Comparison of ENCODE assay signal across 8 cellular contexts in the genomic region with DNA sequence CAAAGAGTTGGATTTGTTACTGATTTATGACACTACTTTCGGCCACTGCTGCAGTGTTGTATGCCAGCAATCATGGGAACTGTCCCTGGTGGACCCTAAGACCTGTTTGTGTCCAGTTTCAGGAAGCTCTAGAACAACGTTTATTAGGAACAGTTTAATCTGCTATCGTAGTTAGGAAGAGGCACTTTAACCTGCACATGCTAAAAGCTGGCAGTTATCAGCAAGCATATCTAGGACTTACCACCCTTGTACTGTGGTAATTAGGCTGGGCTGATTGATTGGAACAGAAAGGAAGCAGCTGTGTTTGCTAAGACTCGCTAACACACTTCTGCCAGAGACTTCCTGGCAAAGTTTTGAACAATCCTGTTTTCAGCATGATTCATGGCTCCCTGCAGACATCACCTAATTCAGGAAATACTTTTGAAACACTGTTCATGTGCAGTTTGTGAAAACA. TPM values are rescaled to one million over a fixed set of nuclear protein-coding genes. Genes with fewer than 3 reads are reported as not detected.
DNase-seq lines count a peak whose midpoint lies in the region; TF ChIP-seq lines count a peak whose summit lies in the region.
"Not testable (repeated sequence)": the region's sequence is repeated elsewhere in the genome, so short reads cannot be mapped to it uniquely, and the experiment has no call there.

No MANE protein-coding gene starts in this region.

- not testable (repeated sequence) for H3K4me3 ChIP-seq in Jurkat, Clone E6-1 (ENCODE audit: low read length); mammary epithelial cell (replicated peaks in 1 of 3; ENCODE audit: insufficient read depth in 1 of 3, low read depth in 2 of 3, low read length in 3 of 3); mesodermal cell (ENCODE audit: extremely low read depth, insufficient read depth, low read length, poor library complexity, severe bottlenecking)

- in situ Hi-C loops in mammary epithelial cell (cut with MboI; ENCODE audit: low sequenced_read_pairs in 2 of 2), result not testable (repeated sequence)

- not testable (repeated sequence) for H3K9ac ChIP-seq in mammary epithelial cell (ENCODE audit: insufficient read depth, low read length)

- TSS peak; percentile 11 for BruUV-seq in mammary epithelial cell (replicated peaks; lab: Mats Ljungman, UMichigan)

- dilution Hi-C loops in mammary epithelial cell (cut with HindIII; ENCODE audit: low sequenced_read_pairs), result not testable (repeated sequence)

- not testable (repeated sequence) for H3K36me3 ChIP-seq in mammary epithelial cell (ENCODE audit: insufficient read depth, low read length)
- peaks cover 47% of the 10 kb centered on the region for H3K36me3 ChIP-seq in mesodermal cell (ENCODE audit: control insufficient read depth, insufficient read depth, low read length)

- CTCF ChIA-PET in mammary epithelial cell (lab: Charles Lee; ENCODE audit: low non-redundant PET), result not testable (repeated sequence)

- not testable (repeated sequence) for H4K20me1 ChIP-seq in mammary epithelial cell (ENCODE audit: insufficient read depth, low read length)

- H3K79me2 ChIP-seq in mammary epithelial cell (ENCODE audit: insufficient read depth, low read length), result not testable (repeated sequence)

- H3K27ac Mint-ChIP-seq in T-helper 2 cell treated with Interferon-gamma antibody and Interleukin-4, amounts not matched to agents 5 μg/mL and 100 μg/mL, for 36 hours, result peak overlapping the region; percentile 35

- not testable (repeated sequence) for H3K27ac ChIP-seq in mammary epithelial cell (ENCODE audit: insufficient read depth, low read depth, low read length)
- peak overlapping the region; percentile 59 for H3K27ac ChIP-seq in mesodermal cell (ENCODE audit: low read depth, low read length, severe bottlenecking)

- not testable (repeated sequence) for H2AFZ ChIP-seq in mammary epithelial cell (ENCODE audit: low read depth, low read length)

- intact Hi-C loops in mammary epithelial cell (cut with micrococcal nuclease), result not testable (repeated sequence)

- not testable (repeated sequence) for H3K27me3 Mint-ChIP-seq in T-helper 2 cell treated with Interferon-gamma antibody and Interleukin-4, amounts not matched to agents 5 μg/mL and 100 μg/mL, for 36 hours (ENCODE audit: low read depth)

- peak; percentile 12 for DNase-seq in COLO668 (lab: John Stamatoyannopoulos, UW; ENCODE audit: unreplicated experiment)
- peak; percentile 41 for DNase-seq in Jurkat, Clone E6-1 (ENCODE audit: low read depth, low spot score)
- DNase-seq in NCI-H2196 treated with DMSO at 0.1 percent for 48 hours (lab: John Stamatoyannopoulos, UW; ENCODE audit: unreplicated experiment), result peak; percentile 49
- not testable (repeated sequence) for DNase-seq in T-helper 2 cell treated with Interferon-gamma antibody and Interleukin-4, amounts not matched to agents 5 μg/mL and 100 μg/mL, for 36 hours (ENCODE audit: low spot score)
- DNase-seq in mammary epithelial cell, result peak; percentile 38
- DNase-seq in glomerular endothelial cell (ENCODE audit: extremely low read depth, low read depth, low spot score), result peak; percentile 81
- DNase-seq in smooth muscle cell of the brain vasculature (ENCODE audit: low read depth, low spot score), result peak; percentile 37

- H3K27me3 ChIP-seq in mammary epithelial cell (ENCODE audit: insufficient read depth, low read length), result not testable (repeated sequence)

- H3K4me1 ChIP-seq in mammary epithelial cell (ENCODE audit: insufficient read depth, low read length); mesodermal cell (ENCODE audit: control insufficient read depth, insufficient read depth, low read length, poor library complexity, severe bottlenecking): not testable (repeated sequence)

- TF ChIP-seq CTCF in mammary epithelial cell (conservative IDR thresholded peaks at IDR 0.05 in 1 of 2, IDR thresholded peaks at IDR 0.05 in 1 of 2; ENCODE audit: extremely low read depth in 1 of 2, insufficient read depth in 1 of 2, low read depth in 1 of 2, low read length in 2 of 2), result not testable (repeated sequence)

- H3K9me3 ChIP-seq in mammary epithelial cell (replicated peaks; ENCODE audit: insufficient read depth, low read length); mesodermal cell (ENCODE audit: control insufficient read depth, low read length): not testable (repeated sequence)

- 91% methylated on average over 4 of the region's 4 CpGs for WGBS in mammary epithelial cell (ENCODE audit: low coverage, missing lambda C conversion rate)
- 88 to 100% methylated on average over 1 to 2 of the region's 4 CpGs for WGBS in mesodermal cell (ENCODE audit: insufficient coverage in 2 of 2), 2 experiments

- not testable (repeated sequence) for H3K4me2 ChIP-seq in mammary epithelial cell (ENCODE audit: insufficient read depth, low read depth, low read length)

- not testable (repeated sequence) for H3K9me3 Mint-ChIP-seq in T-helper 2 cell treated with Interferon-gamma antibody and Interleukin-4, amounts not matched to agents 5 μg/mL and 100 μg/mL, for 36 hours

- peak overlapping the region; percentile 33 for H3K4me3 Mint-ChIP-seq in T-helper 2 cell treated with Interferon-gamma antibody and Interleukin-4, amounts not matched to agents 5 μg/mL and 100 μg/mL, for 36 hours

- H3K36me3 Mint-ChIP-seq in T-helper 2 cell treated with Interferon-gamma antibody and Interleukin-4, amounts not matched to agents 5 μg/mL and 100 μg/mL, for 36 hours (ENCODE audit: low read depth), result peaks cover 27% of the 10 kb centered on the region

- peaks cover 12% of the 10 kb centered on the region for H3K4me1 Mint-ChIP-seq in T-helper 2 cell treated with Interferon-gamma antibody and Interleukin-4, amounts not matched to agents 5 μg/mL and 100 μg/mL, for 36 hours (ENCODE audit: low read depth)

RNA-seq across cellular contexts. Expression of gene RANBP2, which starts 41.1 kb away (rescaled TPM):
- polyA plus RNA-seq in Jurkat, Clone E6-1 (2012; ENCODE audit: insufficient read depth, insufficient read length), result 23.6 TPM
- total RNA-seq in mammary epithelial cell (10 to 100 TPM; 56.1 to 89.9 TPM), glomerular endothelial cell (52.9 and 63.4 TPM in 2 replicates)
- 9.9 TPM for polyA plus RNA-seq in mammary epithelial cell
- 55.4 TPM for polyA minus RNA-seq in mammary epithelial cell
- polyA plus RNA-seq in mesodermal cell (2013, experiment 1 of 2), result 37.3 TPM
- polyA plus RNA-seq in mesodermal cell (2013, experiment 2 of 2), result 36.7 TPM
